20 cellular contexts compared by ENCODE assay signal in the genomic region with DNA sequence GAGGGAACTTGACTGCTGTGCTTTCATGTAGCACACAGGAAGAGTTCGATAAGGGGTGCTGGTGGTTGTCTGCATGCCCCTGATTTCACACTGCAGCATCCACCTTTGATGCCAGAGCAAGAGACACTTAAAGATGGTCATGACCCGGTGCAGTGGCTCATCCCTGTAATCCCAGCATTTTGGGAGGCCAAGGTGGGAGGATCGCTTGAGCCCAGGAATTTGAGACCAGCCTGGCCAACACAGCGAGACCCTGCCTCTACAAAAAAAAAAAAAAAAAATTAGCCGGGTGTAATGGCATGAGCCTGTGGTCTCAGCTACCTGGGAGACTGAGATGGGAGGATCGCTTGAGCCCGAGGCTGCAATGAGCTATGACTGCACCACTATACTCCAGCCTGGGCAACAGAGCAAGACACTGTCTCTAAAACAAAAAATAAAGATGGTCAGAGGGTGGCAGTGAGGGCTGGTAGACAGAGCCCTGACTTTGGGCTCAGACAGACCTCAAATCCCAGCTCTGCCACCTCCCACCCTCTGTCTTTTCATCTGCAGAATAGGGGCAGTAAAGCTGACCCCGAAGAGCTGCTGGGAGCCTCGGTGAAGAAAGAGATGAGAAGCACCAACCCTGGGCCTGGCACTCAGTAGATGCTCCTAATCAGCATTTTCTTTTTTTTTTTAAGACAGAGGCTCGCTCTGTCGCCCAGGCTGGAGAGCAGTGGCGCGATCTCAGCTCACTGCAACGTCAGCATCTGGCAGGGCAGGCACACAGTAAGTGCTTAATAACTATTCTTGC. TPM values are rescaled to one million over a fixed set of nuclear protein-coding genes. Genes with fewer than 3 reads are reported as not detected.
DNase-seq lines count a peak whose midpoint lies in the region; ATAC-seq and FAIRE-seq lines count a peak whose summit lies in the region.
"Had no signal": no experiment of that assay in that cellular context is flagged by ENCODE, and none has a peak within 500 bp of the region (broad histone marks: within the 10 kb centered on the region; RNA-seq: fewer than 3 reads in every experiment).

No MANE protein-coding gene starts in this region.

- no peaks in the 10 kb centered on the region for H3K27me3 ChIP-seq in BLaER1 treated with 17β-estradiol and CSF1 and Interleukin-3, amounts not matched to agents 10 nM and 100 nM
- no peaks in the 10 kb centered on the region for H3K27me3 ChIP-seq in mesendoderm (ENCODE audit: insufficient read depth, low read length, poor library complexity)

- H3K9me3 ChIP-seq in BLaER1 treated with 17β-estradiol and CSF1 and Interleukin-3, amounts not matched to agents 10 nM and 100 nM (replicated peaks in 1 of 11), result no peaks in the 10 kb centered on the region

- H3K4me2 ChIP-seq in BLaER1 treated with 17β-estradiol and CSF1 and Interleukin-3, amounts not matched to agents 10 nM and 100 nM, result peak overlapping the region in 10 of 11 experiments; percentile 15 to 58 (median 38); a peak in 15 of 22 replicates
- no peak overlapping the region for H3K4me2 ChIP-seq in mesendoderm (ENCODE audit: low read length)

- H4K5ac ChIP-seq in mesendoderm (ENCODE audit: low read length), result no peak overlapping the region

- no peak overlapping the region for H4K8ac ChIP-seq in mesendoderm (ENCODE audit: low read depth, low read length)

- H4K20me1 ChIP-seq in BLaER1 treated with 17β-estradiol and CSF1 and Interleukin-3, amounts not matched to agents 10 nM and 100 nM, result peaks cover 0 to 46% (median 32%) of the 10 kb centered on the region in 11 experiments; a peak in 16 of 22 replicates

- no peak overlapping the region for H3K23ac ChIP-seq in mesendoderm (ENCODE audit: low read length)

- no peak overlapping the region for H3K56ac ChIP-seq in mesendoderm (ENCODE audit: low read length)

- no peak overlapping the region for H2BK15ac ChIP-seq in mesendoderm (replicated peaks; ENCODE audit: low read depth)

- H3K4me3 ChIP-seq in BLaER1 treated with 17β-estradiol and CSF1 and Interleukin-3, amounts not matched to agents 10 nM and 100 nM, result no peak overlapping the region
- no peak overlapping the region for H3K4me3 ChIP-seq in mesendoderm (ENCODE audit: low read length)

- WGBS in mesendoderm (ENCODE audit: extremely low coverage, insufficient coverage, low lambda C conversion rate), result no CpG with 5 or more reads among the region's 14 CpGs

- H2BK5ac ChIP-seq in mesendoderm (ENCODE audit: low read length), result no peak overlapping the region

- H3K9ac ChIP-seq in BLaER1 treated with 17β-estradiol and CSF1 and Interleukin-3, amounts not matched to agents 10 nM and 100 nM, result peak overlapping the region in 3 of 11 experiments; percentile 21 to 28 (median 25); a peak in 2 of 22 replicates
- no peak overlapping the region for H3K9ac ChIP-seq in mesendoderm (ENCODE audit: low read length)

- H3K27ac ChIP-seq in BLaER1 treated with 17β-estradiol and CSF1 and Interleukin-3, amounts not matched to agents 10 nM and 100 nM, result peak overlapping the region in 2 of 11 experiments; percentile 7 to 8; a peak in 1 of 22 replicates
- peak overlapping the region; percentile 38 for H3K27ac ChIP-seq in mesendoderm (ENCODE audit: low read depth, low read length)

- H3K4me1 ChIP-seq in BLaER1 treated with 17β-estradiol and CSF1 and Interleukin-3, amounts not matched to agents 10 nM and 100 nM, result peaks cover 30 to 71% (median 64%) of the 10 kb centered on the region in 10 experiments
- H3K4me1 ChIP-seq in mesendoderm (ENCODE audit: control insufficient read depth, low read depth, low read length), result peaks cover 7% of the 10 kb centered on the region

- H3K79me1 ChIP-seq in mesendoderm (ENCODE audit: low read length), result no peaks in the 10 kb centered on the region

- no peak for ATAC-seq in GM18858 (IDR thresholded peaks at IDR 0.05; ENCODE audit: unreplicated experiment)
- ATAC-seq: SK-N-SH treated with all-trans-retinoic acid at 6 μM for 48 hours had no signal

- H3K36me3 ChIP-seq in BLaER1 treated with 17β-estradiol and CSF1 and Interleukin-3, amounts not matched to agents 10 nM and 100 nM, result peaks cover 23 to 85% (median 72%) of the 10 kb centered on the region in 11 experiments
- no peaks in the 10 kb centered on the region for H3K36me3 ChIP-seq in mesendoderm (ENCODE audit: control insufficient read depth, insufficient read depth, low read length)

- no peak overlapping the region for H2AK5ac ChIP-seq in mesendoderm (ENCODE audit: low read length)

- no peak for FAIRE-seq in GM19239 (lab: Jason Lieb, UNC)
- FAIRE-seq: A204.1 had no signal

- H3K18ac ChIP-seq in mesendoderm (ENCODE audit: low read length), result no peak overlapping the region

- DNase-seq in RPMI8226 (peak; percentile 70), mesendoderm (no peak), globus pallidus (ENCODE audit: low spot score) (no peak), GM19239 (ENCODE audit: insufficient read length, low spot score) (no peak)
- DNase-seq: CD4-positive, CD25-positive, alpha-beta regulatory T cell; DMS79; GOT3; HCEC 1CT; IMR-90; MV-4-11; NCI-H1105 treated with DMSO at 0.1 percent for 48 hours; NCI-H2029 treated with DMSO at 0.1 percent for 48 hours; NCI-H226; NCI-H510A treated with DMSO at 0.1 percent for 48 hours; NCI-H748 treated with DMSO at 0.1 percent for 48 hours; SIG-M5 had no signal

- no peaks in the 10 kb centered on the region for H3K79me2 ChIP-seq in mesendoderm (ENCODE audit: control insufficient read depth, insufficient read depth, low read length)

- no peak overlapping the region for H2BK120ac ChIP-seq in mesendoderm (ENCODE audit: low read depth, low read length)

- H3K4ac ChIP-seq in mesendoderm (ENCODE audit: low read depth, low read length), result no peak overlapping the region

RNA-seq across cellular contexts. Expression of a gene that starts 17.7 kb away (rescaled TPM):
- polyA plus RNA-seq in mesendoderm (2013, experiment 1 of 2), result 7.1 TPM
- 6.7 TPM for polyA plus RNA-seq in mesendoderm (2013, experiment 2 of 2)
- polyA plus RNA-seq: CD4-positive, CD25-positive, alpha-beta regulatory T cell had no signal

RNA-seq across cellular contexts. Expression of a gene that starts 36.4 kb away (rescaled TPM):
- polyA plus RNA-seq in mesendoderm (2013, experiment 1 of 2), result 0.31 TPM
- 0.31 TPM for polyA plus RNA-seq in mesendoderm (2013, experiment 2 of 2)
- polyA plus RNA-seq: CD4-positive, CD25-positive, alpha-beta regulatory T cell; IMR-90 had no signal

RNA-seq across cellular contexts. Expression of a gene that starts 55.2 kb away (rescaled TPM):
- polyA plus RNA-seq in mesendoderm (2013, experiment 1 of 2), result 0.18 TPM
- polyA plus RNA-seq in mesendoderm (2013, experiment 2 of 2), result 0.24 TPM
- polyA plus RNA-seq: CD4-positive, CD25-positive, alpha-beta regulatory T cell; IMR-90 had no signal

RNA-seq across cellular contexts. Expression of a gene that starts 55.5 kb away (rescaled TPM):
- polyA plus RNA-seq in mesendoderm (2013, experiment 1 of 2), result 111 TPM
- 111 TPM for polyA plus RNA-seq in mesendoderm (2013, experiment 2 of 2)

RNA-seq across cellular contexts. Expression of a gene that starts 55.6 kb away (rescaled TPM):
- 17.3 TPM for polyA plus RNA-seq in mesendoderm (2013, experiment 1 of 2)
- 16.9 TPM for polyA plus RNA-seq in mesendoderm (2013, experiment 2 of 2)
